In the genomic region with DNA sequence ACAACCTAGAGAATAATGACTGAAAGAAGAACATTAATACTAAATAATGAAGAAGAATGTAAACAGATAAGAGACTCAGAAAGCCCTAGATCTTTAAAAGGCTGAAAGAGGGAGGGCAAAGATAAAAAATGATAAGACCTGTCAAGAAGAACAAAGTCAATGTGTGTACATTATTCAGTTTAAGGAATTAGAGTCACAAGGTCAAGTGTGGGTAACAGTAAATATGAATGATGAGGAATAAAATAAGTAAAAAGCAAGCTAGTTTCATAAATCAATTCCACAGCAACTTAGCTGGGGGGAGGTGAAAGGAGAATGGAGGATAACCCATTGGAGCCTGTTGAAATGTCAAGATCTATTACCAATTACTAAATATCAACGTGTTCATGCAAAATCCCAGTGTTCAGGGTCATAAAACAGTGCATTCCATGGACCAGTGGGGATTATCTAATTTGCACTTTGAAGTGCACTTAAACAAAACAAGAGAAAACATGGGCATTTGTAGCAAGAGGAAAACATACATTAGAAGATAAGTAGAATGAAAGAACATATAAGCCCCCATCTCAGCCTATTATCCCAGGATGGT, we compare ENCODE assay signal across 15 cellular contexts.
"Had no signal": no experiment of that assay in that cellular context is flagged by ENCODE, and none has a peak within 500 bp of the region (broad histone marks: within the 10 kb centered on the region; RNA-seq: fewer than 3 reads in every experiment).

No MANE protein-coding gene starts in this region.

- H3K9me3 Mint-ChIP-seq: activated CD4-positive, alpha-beta T cell treated with anti-CD3 and anti-CD28 coated beads, Interleukin-2, amount 10 ng/mL, durations not matched to agents 7 days and 5 days; activated T-cell treated with anti-CD3 and anti-CD28 coated beads, Interleukin-2, amount 50 U/mL, for 72 hours; stimulated activated naive CD8-positive, alpha-beta T cell treated with anti-CD3 and anti-CD28 coated beads, Interleukin-15, amount 100 ng/mL, for 72 hours had no signal

- H3K4me1 ChIP-seq: left lung, right atrium auricular region, upper lobe of left lung had no signal

- FAIRE-seq: bronchial epithelial cell, keratinocyte had no signal

- H3K9me3 ChIP-seq: left lung, right atrium auricular region, upper lobe of left lung had no signal

- H3K27me3 ChIP-seq: left lung, right atrium auricular region, upper lobe of left lung had no signal

- H3K36me3 Mint-ChIP-seq: activated naive CD8-positive, alpha-beta T cell; naive thymus-derived CD8-positive, alpha-beta T cell had no signal

- H3K27me3 Mint-ChIP-seq: activated CD4-positive, alpha-beta T cell treated with anti-CD3 and anti-CD28 coated beads, Interleukin-2, amount 10 ng/mL, durations not matched to agents 7 days and 5 days; stimulated activated naive CD8-positive, alpha-beta T cell treated with anti-CD3 and anti-CD28 coated beads, Interleukin-15, amount 100 ng/mL, for 72 hours had no signal

- H3K36me3 ChIP-seq: left lung, right atrium auricular region, upper lobe of left lung had no signal

- H3K27ac ChIP-seq: epithelial cell of prostate, left lung, right atrium auricular region, upper lobe of left lung had no signal

- H3K4me1 Mint-ChIP-seq: activated CD4-positive, alpha-beta T cell treated with anti-CD3 and anti-CD28 coated beads, Interleukin-2, amount 10 ng/mL, durations not matched to agents 7 days and 5 days; naive thymus-derived CD8-positive, alpha-beta T cell; stimulated activated naive CD8-positive, alpha-beta T cell treated with anti-CD3 and anti-CD28 coated beads, Interleukin-15, amount 100 ng/mL, for 72 hours had no signal

- H3K4me3 ChIP-seq: left lung, right atrium auricular region, upper lobe of left lung had no signal

- H3K4me3 Mint-ChIP-seq: activated CD4-positive, alpha-beta T cell treated with anti-CD3 and anti-CD28 coated beads, Interleukin-2, amount 10 ng/mL, durations not matched to agents 7 days and 5 days; activated naive CD8-positive, alpha-beta T cell; activated T-cell treated with anti-CD3 and anti-CD28 coated beads, Interleukin-2, amount 50 U/mL, for 72 hours; naive thymus-derived CD8-positive, alpha-beta T cell; stimulated activated naive CD8-positive, alpha-beta T cell treated with anti-CD3 and anti-CD28 coated beads, Interleukin-15, amount 100 ng/mL, for 72 hours had no signal

- DNase-seq: activated CD4-positive, alpha-beta T cell treated with anti-CD3 and anti-CD28 coated beads, Interleukin-2, amount 10 ng/mL, durations not matched to agents 7 days and 5 days; activated CD4-positive, CD25-positive, alpha-beta regulatory T cell; activated CD8-positive, alpha-beta memory T cell treated with anti-CD3 and anti-CD28 coated beads, Interleukin-2, amount 50 U/mL, for 48 hours; activated gamma-delta T cell treated with Interleukin-2 at 50 U/mL for 16 hours; activated T-cell treated with anti-CD3 and anti-CD28 coated beads, Interleukin-2, amount 50 U/mL, for 72 hours; left lung; naive thymus-derived CD8-positive, alpha-beta T cell; posterior cingulate gyrus; stimulated activated naive CD8-positive, alpha-beta T cell treated with anti-CD3 and anti-CD28 coated beads, Interleukin-15, amount 100 ng/mL, for 72 hours; upper lobe of left lung had no signal

- H3K27ac Mint-ChIP-seq: activated CD4-positive, alpha-beta T cell treated with anti-CD3 and anti-CD28 coated beads, Interleukin-2, amount 10 ng/mL, durations not matched to agents 7 days and 5 days; activated naive CD8-positive, alpha-beta T cell; activated T-cell treated with anti-CD3 and anti-CD28 coated beads, Interleukin-2, amount 50 U/mL, for 72 hours; naive thymus-derived CD8-positive, alpha-beta T cell; stimulated activated naive CD8-positive, alpha-beta T cell treated with anti-CD3 and anti-CD28 coated beads, Interleukin-15, amount 100 ng/mL, for 72 hours had no signal
